ENCODE assay signal across 11 cellular contexts in genomic region chr13:98812186-98812798, GRCh38. TPM values are rescaled to one million over a fixed set of nuclear protein-coding genes. Genes with fewer than 3 reads are reported as not detected.
DNase-seq lines count a peak whose midpoint lies in the region; ATAC-seq, FAIRE-seq and TF ChIP-seq lines count a peak whose summit lies in the region.
"Not testable (repeated sequence)": the region's sequence is repeated elsewhere in the genome, so short reads cannot be mapped to it uniquely, and the experiment has no call there.
"Had no signal": no experiment of that assay in that cellular context is flagged by ENCODE, and none has a peak within 500 bp of the region (broad histone marks: within the 10 kb centered on the region; RNA-seq: fewer than 3 reads in every experiment).

No MANE protein-coding gene starts in this region.

- H3K27me3 ChIP-seq in PC-3 (ENCODE audit: low read length); astrocyte (ENCODE audit: insufficient read depth, low read length); lung (ENCODE audit: control insufficient read depth, insufficient read depth): not testable (repeated sequence)

- not testable (repeated sequence) for H3K36me3 ChIP-seq in PC-3 (ENCODE audit: low read depth, low read length); astrocyte (ENCODE audit: insufficient read depth, low read length)
- peaks cover 8 to 19% of the 10 kb centered on the region in 2 donors for H3K36me3 ChIP-seq in lung (ENCODE audit: control insufficient read depth in 2 of 2, insufficient read depth in 2 of 2, low read length in 2 of 2)

- not testable (repeated sequence) for H3K9me3 Mint-ChIP-seq in astrocyte (ENCODE audit: unreplicated experiment)

- H3K9me3 ChIP-seq in PC-3 (ENCODE audit: low read length); astrocyte (ENCODE audit: insufficient read depth, low read depth, low read length); lung (ENCODE audit: control insufficient read depth in 2 of 2, insufficient read depth in 1 of 2, low read length in 1 of 2): not testable (repeated sequence)

- not testable (repeated sequence) for H3K27me3 Mint-ChIP-seq in astrocyte (ENCODE audit: low read depth, unreplicated experiment)

- not testable (repeated sequence) for DNase-seq in D721Med (ENCODE audit: insufficient read length, low spot score); PC-3; astrocyte (ENCODE audit: low read depth); Right ventricle myocardium superior; lung (ENCODE audit: low spot score)

- peak; percentile 77 for FAIRE-seq in D721Med (lab: Jason Lieb, UNC)
- peak; percentile 88 for FAIRE-seq in astrocyte (lab: Jason Lieb, UNC)
- FAIRE-seq in colon (lab: Jason Lieb, UNC) = peak; percentile 96
- peak; percentile 86 for FAIRE-seq in islet of Langerhans (lab: Jason Lieb, UNC)

- H3F3A ChIP-seq in PC-3 (ENCODE audit: low read length, unreplicated experiment) = not testable (repeated sequence)

- TSS peak; percentile 93 for BruUV-seq in PC-3 (replicated peaks; lab: Mats Ljungman, UMichigan)

- POLR2A ChIA-PET in PC-3 (lab: Charles Lee; ENCODE audit: unreplicated experiment) = not testable (repeated sequence)

- CTCF ChIA-PET in PC-3 (lab: Charles Lee) = not testable (repeated sequence)

- intact Hi-C loops in PC-3 (cut with micrococcal nuclease); Right ventricle myocardium superior (cut with DNase I): not testable (repeated sequence)

- not testable (repeated sequence) for TF ChIP-seq CTCF in D721Med (IDR thresholded peaks at IDR 0.05; ENCODE audit: insufficient read depth, missing control alignments); PC-3 (conservative IDR thresholded peaks at IDR 0.05; ENCODE audit: low read depth, low read length); astrocyte (IDR thresholded peaks at IDR 0.05; ENCODE audit: insufficient read depth, low read depth, low read length); lung (IDR thresholded peaks at IDR 0.05; ENCODE audit: control extremely low read depth, extremely low read depth)

- H3K9ac ChIP-seq in PC-3 (ENCODE audit: low read length); astrocyte (ENCODE audit: low read length): not testable (repeated sequence)

- not testable (repeated sequence) for H3K4me3 Mint-ChIP-seq in astrocyte (ENCODE audit: unreplicated experiment)

- H3K4me3 ChIP-seq in PC-3 (ENCODE audit: low read length); astrocyte (ENCODE audit: insufficient read depth, low read depth, low read length); lung: not testable (repeated sequence)

- 71 to 73% methylated on average over 1 of the region's 5 CpGs for WGBS in lung, 2 donors

- not testable (repeated sequence) for H2AFZ ChIP-seq in PC-3 (ENCODE audit: low read length); astrocyte (ENCODE audit: low read depth, low read length)

- ATAC-seq in PC-3 (peak; percentile 97), Right ventricle myocardium superior (ENCODE audit: poor library complexity) (peak; percentile 29), lung (ENCODE audit: insufficient read depth, low FRiP score) (peak; percentile 24)

- H3K27ac Mint-ChIP-seq in astrocyte (ENCODE audit: unreplicated experiment) = not testable (repeated sequence)

- H3K27ac ChIP-seq in PC-3 (ENCODE audit: low read length); astrocyte (ENCODE audit: low read depth, low read length); lung (ENCODE audit: low read depth in 1 of 2, low read length in 1 of 2): not testable (repeated sequence)

- peaks cover 16% of the 10 kb centered on the region for H3K36me3 Mint-ChIP-seq in astrocyte (ENCODE audit: low read depth, unreplicated experiment)

- not testable (repeated sequence) for H3K4me1 ChIP-seq in PC-3 (ENCODE audit: insufficient read depth, low read length); astrocyte (ENCODE audit: insufficient read depth, low read length); lung (ENCODE audit: control insufficient read depth in 2 of 2, insufficient read depth in 2 of 2, low read length in 2 of 2)

- not testable (repeated sequence) for H3K79me2 ChIP-seq in PC-3 (ENCODE audit: low read length); astrocyte (ENCODE audit: insufficient read depth, low read length)

- H4K20me1 ChIP-seq in PC-3 (ENCODE audit: low read length); astrocyte (ENCODE audit: insufficient read depth, low read length): not testable (repeated sequence)

- not testable (repeated sequence) for H3K9me2 ChIP-seq in PC-3 (replicated peaks; ENCODE audit: low read length)

- not testable (repeated sequence) for H3K4me1 Mint-ChIP-seq in astrocyte (ENCODE audit: low read depth, unreplicated experiment)

- H3K4me2 ChIP-seq in PC-3 (ENCODE audit: low read length); astrocyte (ENCODE audit: low read length): not testable (repeated sequence)

RNA-seq across cellular contexts. Expression of gene SLC15A1, which starts 59.8 kb away (rescaled TPM):
- 1.7 TPM in 2 replicates for total RNA-seq in PC-3 (2014; rRNA removed)
- total RNA-seq in astrocyte = not detected in 2 replicates
- total RNA-seq in Right ventricle myocardium superior = not detected
- 1 to 10 TPM in 1 of 2 donors, under 1 TPM in 1; 0.31 to 1.4 TPM for total RNA-seq in lung
- under 1 TPM in 1 of 2 donors, not detected in 1; 0.01 TPM for polyA plus RNA-seq in lung
- total RNA-seq: CD8-positive, alpha-beta memory T cell; G401; GM23248; HT-29 had no signal
- polyA plus RNA-seq: CD8-positive, alpha-beta memory T cell; GM23248 had no signal

Comparison
In these comparisons a context has a peak if more than half of its experiments do, and no peak if none do; other contexts are left out.
1. ATAC-seq: peak in every context shown above with its lines; median percentile 97 in PC-3; 29 in Right ventricle myocardium superior; 24 in lung.